In the genomic region with DNA sequence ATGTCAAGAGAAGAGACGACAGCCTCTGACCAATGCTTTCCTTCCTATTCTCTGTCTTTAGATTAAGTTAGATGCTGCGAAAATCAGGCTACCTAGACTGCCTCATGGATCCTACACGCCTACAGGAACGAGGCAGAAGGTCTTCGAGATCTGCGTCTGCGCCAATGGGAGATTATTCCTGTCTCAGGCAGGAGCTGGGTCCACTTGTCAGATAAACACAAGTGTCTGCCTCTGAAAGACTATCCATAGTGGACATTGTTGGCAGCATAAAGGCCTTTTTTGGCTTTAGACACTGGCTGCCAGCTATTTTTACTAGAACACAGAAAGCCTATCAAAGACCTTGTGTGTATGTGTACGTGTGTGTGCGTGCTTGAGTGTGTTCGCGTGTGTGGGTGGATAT, we compare ENCODE assay signal across 15 cellular contexts.
DNase-seq lines count a peak whose midpoint lies in the region; ATAC-seq and TF ChIP-seq lines count a peak whose summit lies in the region.
"Had no signal": no experiment of that assay in that cellular context is flagged by ENCODE, and none has a peak within 500 bp of the region (broad histone marks: within the 10 kb centered on the region; RNA-seq: fewer than 3 reads in every experiment).

No MANE protein-coding gene starts in this region.

- peaks cover 14% of the 10 kb centered on the region; the same call in 1 of the 2 replicates for H3K9me2 ChIP-seq in GM23338 (ENCODE audit: insufficient read depth)

- H3K36me3 ChIP-seq in GM23338 (ENCODE audit: insufficient read depth): no peaks in the 10 kb centered on the region
- H3K36me3 ChIP-seq: BE2C, HAP-1 had no signal

- H3K9me3 Mint-ChIP-seq in GM23338: no peaks in the 10 kb centered on the region
- H3K9me3 Mint-ChIP-seq: CD4-positive, alpha-beta memory T cell had no signal

- no peaks in the 10 kb centered on the region for H3K27me3 Mint-ChIP-seq in GM23338 (ENCODE audit: insufficient read depth, low read depth, poor library complexity)

- no peaks in the 10 kb centered on the region for H3F3A ChIP-seq in GM23338 (replicated peaks; ENCODE audit: low read depth)

- no peak overlapping the region for H3K4me3 Mint-ChIP-seq in GM23338
- H3K4me3 Mint-ChIP-seq: CD4-positive, alpha-beta memory T cell had no signal

- no peak for ATAC-seq in GM23338
- ATAC-seq in Right ventricle myocardium superior (ENCODE audit: poor library complexity): peak; percentile 87
- ATAC-seq in left ventricle myocardium superior: peak; percentile 90
- no peak for ATAC-seq in GM19452 (IDR thresholded peaks at IDR 0.05; ENCODE audit: unreplicated experiment)
- no peak for ATAC-seq in HG02938 (IDR thresholded peaks at IDR 0.05; ENCODE audit: unreplicated experiment)
- no peak for ATAC-seq in sciatic nerve

- H4K20me1 ChIP-seq in GM23338 (replicated peaks; ENCODE audit: insufficient read depth): no peaks in the 10 kb centered on the region

- H3K4me1 Mint-ChIP-seq in GM23338: peaks cover 14% of the 10 kb centered on the region

- H3K4me2 ChIP-seq in GM23338: no peak overlapping the region

- no peaks in the 10 kb centered on the region for H3K36me3 Mint-ChIP-seq in GM23338 (ENCODE audit: low read depth)
- H3K36me3 Mint-ChIP-seq: CD4-positive, alpha-beta memory T cell had no signal

- no peak overlapping the region for H3K27ac Mint-ChIP-seq in GM23338
- H3K27ac Mint-ChIP-seq: CD4-positive, alpha-beta memory T cell had no signal

- peak overlapping the region; percentile 25; the same call in 1 of the 2 replicates for H2AFZ ChIP-seq in GM23338

- peaks cover 17% of the 10 kb centered on the region for H3K4me1 ChIP-seq in GM23338 (ENCODE audit: insufficient read depth)
- H3K4me1 ChIP-seq: BE2C, HAP-1 had no signal

- DNase-seq in GM23338 (ENCODE audit: low spot score) (no peak), Right ventricle myocardium superior (no peak), left ventricle myocardium superior (peak; percentile 33), superior temporal gyrus (ENCODE audit: extremely low spot score) (peak; percentile 29), sciatic nerve (ENCODE audit: low spot score) (no peak)
- DNase-seq: BE2C; CD4-positive, alpha-beta memory T cell; DMS153; DMS79 treated with DMSO at 0.1 percent for 48 hours; EL had no signal

- H3K4me3 ChIP-seq in GM23338: no peak overlapping the region
- H3K4me3 ChIP-seq: HAP-1 had no signal

- no peaks in the 10 kb centered on the region for H3K79me2 ChIP-seq in GM23338 (replicated peaks; ENCODE audit: insufficient read depth)

- no peak for TF ChIP-seq CTCF in GM23338 (conservative IDR thresholded peaks at IDR 0.05; ENCODE audit: low read depth in 2 of 2)

- no peak overlapping the region for H3K27ac ChIP-seq in GM23338 (ENCODE audit: low read depth)
- H3K27ac ChIP-seq: C4-2B, HL-60 had no signal

- no peaks in the 10 kb centered on the region for H3K27me3 ChIP-seq in GM23338 (ENCODE audit: insufficient read depth)
- H3K27me3 ChIP-seq: BE2C had no signal

- intact Hi-C loops in Right ventricle myocardium superior (cut with DNase I): loop anchor here (10.0 kb wide), 1 partner anchor 164 kb away; no protein-coding TSS in a partner anchor
- intact Hi-C loops in left ventricle myocardium superior (cut with micrococcal nuclease): no loop called here
- intact Hi-C loops in sciatic nerve (cut with DNase I): no loop called here

TF ChIP-seq in GM23338, 12 proteins besides CTCF, POLR2A, EP300 and RAD21 (continues in another document):
- no peak for TF ChIP-seq ZNF331 (CRISPR knock-in tag; IDR thresholded peaks at IDR 0.05; ENCODE audit: low read depth)
- no peak for TF ChIP-seq ZNF114 (CRISPR knock-in tag; IDR thresholded peaks at IDR 0.05)
- no peak for TF ChIP-seq NANOG (IDR thresholded peaks at IDR 0.05; ENCODE audit: borderline replicate concordance)
- TF ChIP-seq, protein P1, sequence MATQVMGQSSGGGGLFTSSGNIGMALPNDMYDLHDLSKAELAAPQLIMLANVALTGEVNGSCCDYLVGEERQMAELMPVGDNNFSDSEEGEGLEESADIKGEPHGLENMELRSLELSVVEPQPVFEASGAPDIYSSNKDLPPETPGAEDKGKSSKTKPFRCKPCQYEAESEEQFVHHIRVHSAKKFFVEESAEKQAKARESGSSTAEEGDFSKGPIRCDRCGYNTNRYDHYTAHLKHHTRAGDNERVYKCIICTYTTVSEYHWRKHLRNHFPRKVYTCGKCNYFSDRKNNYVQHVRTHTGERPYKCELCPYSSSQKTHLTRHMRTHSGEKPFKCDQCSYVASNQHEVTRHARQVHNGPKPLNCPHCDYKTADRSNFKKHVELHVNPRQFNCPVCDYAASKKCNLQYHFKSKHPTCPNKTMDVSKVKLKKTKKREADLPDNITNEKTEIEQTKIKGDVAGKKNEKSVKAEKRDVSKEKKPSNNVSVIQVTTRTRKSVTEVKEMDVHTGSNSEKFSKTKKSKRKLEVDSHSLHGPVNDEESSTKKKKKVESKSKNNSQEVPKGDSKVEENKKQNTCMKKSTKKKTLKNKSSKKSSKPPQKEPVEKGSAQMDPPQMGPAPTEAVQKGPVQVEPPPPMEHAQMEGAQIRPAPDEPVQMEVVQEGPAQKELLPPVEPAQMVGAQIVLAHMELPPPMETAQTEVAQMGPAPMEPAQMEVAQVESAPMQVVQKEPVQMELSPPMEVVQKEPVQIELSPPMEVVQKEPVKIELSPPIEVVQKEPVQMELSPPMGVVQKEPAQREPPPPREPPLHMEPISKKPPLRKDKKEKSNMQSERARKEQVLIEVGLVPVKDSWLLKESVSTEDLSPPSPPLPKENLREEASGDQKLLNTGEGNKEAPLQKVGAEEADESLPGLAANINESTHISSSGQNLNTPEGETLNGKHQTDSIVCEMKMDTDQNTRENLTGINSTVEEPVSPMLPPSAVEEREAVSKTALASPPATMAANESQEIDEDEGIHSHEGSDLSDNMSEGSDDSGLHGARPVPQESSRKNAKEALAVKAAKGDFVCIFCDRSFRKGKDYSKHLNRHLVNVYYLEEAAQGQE (IDR thresholded peaks at IDR 0.05; ENCODE audit: unreplicated experiment): no peak
- TF ChIP-seq CREB1 (CRISPR knock-in tag; IDR thresholded peaks at IDR 0.05; ENCODE audit: low read depth): no peak
- TF ChIP-seq, protein P2, sequence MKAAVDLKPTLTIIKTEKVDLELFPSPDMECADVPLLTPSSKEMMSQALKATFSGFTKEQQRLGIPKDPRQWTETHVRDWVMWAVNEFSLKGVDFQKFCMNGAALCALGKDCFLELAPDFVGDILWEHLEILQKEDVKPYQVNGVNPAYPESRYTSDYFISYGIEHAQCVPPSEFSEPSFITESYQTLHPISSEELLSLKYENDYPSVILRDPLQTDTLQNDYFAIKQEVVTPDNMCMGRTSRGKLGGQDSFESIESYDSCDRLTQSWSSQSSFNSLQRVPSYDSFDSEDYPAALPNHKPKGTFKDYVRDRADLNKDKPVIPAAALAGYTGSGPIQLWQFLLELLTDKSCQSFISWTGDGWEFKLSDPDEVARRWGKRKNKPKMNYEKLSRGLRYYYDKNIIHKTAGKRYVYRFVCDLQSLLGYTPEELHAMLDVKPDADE (IDR thresholded peaks at IDR 0.05): no peak
- TF ChIP-seq EZH2phosphoT487 (IDR thresholded peaks at IDR 0.05; ENCODE audit: unreplicated experiment): no peak
- TF ChIP-seq JUNB (IDR thresholded peaks at IDR 0.05; ENCODE audit: unreplicated experiment): no peak

Comparison
In these comparisons a context has a peak if more than half of its experiments do, and no peak if none do; other contexts are left out.
1. DNase-seq: peak in left ventricle myocardium superior (single experiment) and superior temporal gyrus (single experiment); none in GM23338 (single experiment), Right ventricle myocardium superior (single experiment) and sciatic nerve (single experiment).
2. ATAC-seq: peak in Right ventricle myocardium superior (single experiment) and left ventricle myocardium superior (single experiment); none in GM23338 (single experiment), GM19452 (single experiment), HG02938 (single experiment) and sciatic nerve (single experiment).